In genomic region chr14:31947680-31948580, GRCh38 we compare ENCODE assay signal across 2 cellular contexts.
TF ChIP-seq lines count a peak whose summit lies in the region.

No MANE protein-coding gene starts in this region.

TF ChIP-seq in SK-N-SH treated with all-trans-retinoic acid at 6 μM for 48 hours, 23 proteins besides CTCF, POLR2A, EP300 and RAD21 (continued from another document):
- no peak for TF ChIP-seq CREB5 (CRISPR knock-in tag; IDR thresholded peaks at IDR 0.05; ENCODE audit: low read depth)
- no peak for TF ChIP-seq TCF4 (CRISPR knock-in tag; IDR thresholded peaks at IDR 0.05; ENCODE audit: borderline replicate concordance)

TF ChIP-seq in SK-N-SH, 30 proteins besides CTCF, POLR2A, EP300 and RAD21 (continued from another document):
- TF ChIP-seq ZBTB33 (IDR thresholded peaks at IDR 0.05; ENCODE audit: borderline replicate concordance, low read depth) = no peak
- TF ChIP-seq MEF2A (IDR thresholded peaks at IDR 0.05; ENCODE audit: borderline replicate concordance, low read depth) = no peak
- TF ChIP-seq TAF1 (IDR thresholded peaks at IDR 0.05; ENCODE audit: borderline replicate concordance, low read depth, low read length) = no peak
- TF ChIP-seq POLR2AphosphoS5 (IDR thresholded peaks at IDR 0.05; ENCODE audit: low read depth, low read length) = no peak
- TF ChIP-seq ELF1 (IDR thresholded peaks at IDR 0.05) = no peak
- no peak for TF ChIP-seq MAX (IDR thresholded peaks at IDR 0.05; ENCODE audit: low read depth)
- TF ChIP-seq GATA2 (CRISPR knock-in tag; IDR thresholded peaks at IDR 0.05) = no peak
- no peak for TF ChIP-seq YY1 (IDR thresholded peaks at IDR 0.05; ENCODE audit: low read depth)
- TF ChIP-seq CHD2 (IDR thresholded peaks at IDR 0.05; ENCODE audit: low read length, partially characterized antibody) = no peak
- TF ChIP-seq RXRA (IDR thresholded peaks at IDR 0.05; ENCODE audit: borderline replicate concordance, low read depth) = no peak
- no peak for TF ChIP-seq PBX3 (IDR thresholded peaks at IDR 0.05)
- no peak for TF ChIP-seq TCF12 (IDR thresholded peaks at IDR 0.05)
- TF ChIP-seq NFIC (IDR thresholded peaks at IDR 0.05; ENCODE audit: borderline replicate concordance) = no peak
- TF ChIP-seq RFX5 (IDR thresholded peaks at IDR 0.05; ENCODE audit: low read length) = no peak
- TF ChIP-seq USF2 (IDR thresholded peaks at IDR 0.05; ENCODE audit: borderline replicate concordance, low read depth, low read length) = no peak
